ENCODE assay signal across 8 cellular contexts in genomic region chr13:97316390-97316789, GRCh38.
"Had no signal": no experiment of that assay in that cellular context is flagged by ENCODE, and none has a peak within 500 bp of the region (broad histone marks: within the 10 kb centered on the region; RNA-seq: fewer than 3 reads in every experiment).

No MANE protein-coding gene starts in this region.

- ATAC-seq: WTC11 had no signal

- DNase-seq: activated CD4-positive, alpha-beta T cell treated with anti-CD3 and anti-CD28 coated beads, Interleukin-2, amount 10 ng/mL, durations not matched to agents 24 days and 14 days; activated naive CD4-positive, alpha-beta T cell treated with anti-CD3 and anti-CD28 coated beads for 36 hours; cortex of kidney; SK-N-SH; small intestine; transverse colon had no signal

- H3K27ac Mint-ChIP-seq: activated CD4-positive, alpha-beta T cell treated with anti-CD3 and anti-CD28 coated beads, Interleukin-2, amount 10 ng/mL, durations not matched to agents 24 days and 14 days; activated naive CD4-positive, alpha-beta T cell treated with anti-CD3 and anti-CD28 coated beads for 36 hours; WTC11 had no signal

- H3K9me3 Mint-ChIP-seq: activated naive CD4-positive, alpha-beta T cell treated with anti-CD3 and anti-CD28 coated beads for 36 hours had no signal

- H3K27me3 Mint-ChIP-seq: activated CD4-positive, alpha-beta T cell treated with anti-CD3 and anti-CD28 coated beads, Interleukin-2, amount 10 ng/mL, durations not matched to agents 24 days and 14 days had no signal

- H3K9me3 ChIP-seq: SK-N-SH, transverse colon had no signal

- H3K36me3 ChIP-seq: cardiac muscle cell, transverse colon had no signal

- H3K27me3 ChIP-seq: cardiac muscle cell, transverse colon had no signal

- H3K36me3 Mint-ChIP-seq: WTC11 had no signal

- H3K9ac ChIP-seq: SK-N-SH had no signal

- H3K4me1 Mint-ChIP-seq: WTC11 had no signal

- H3K4me3 ChIP-seq: cardiac muscle cell, transverse colon had no signal

- H3K4me3 Mint-ChIP-seq: activated CD4-positive, alpha-beta T cell treated with anti-CD3 and anti-CD28 coated beads, Interleukin-2, amount 10 ng/mL, durations not matched to agents 24 days and 14 days; activated naive CD4-positive, alpha-beta T cell treated with anti-CD3 and anti-CD28 coated beads for 36 hours; WTC11 had no signal

- H3K27ac ChIP-seq: cardiac muscle cell had no signal
